Comparison of ENCODE assay signal across 36 cellular contexts in genomic region chr2:215119847-215120246, GRCh38. TPM values are rescaled to one million over a fixed set of nuclear protein-coding genes. Genes with fewer than 3 reads are reported as not detected.
"Had no signal": no experiment of that assay in that cellular context is flagged by ENCODE, and none has a peak within 500 bp of the region (broad histone marks: within the 10 kb centered on the region; RNA-seq: fewer than 3 reads in every experiment).

No MANE protein-coding gene starts in this region.

- H3K27ac ChIP-seq: KMS-11 had no signal

- DNase-seq: Karpas-422, Kasumi-1, MG63, MM.1S, MV-4-11, NCI-H1048, NCI-H1092, NCI-H1092 treated with DMSO at 0.1 percent for 48 hours, NCI-H1105, NCI-H1105 treated with DMSO at 0.1 percent for 48 hours, NCI-H1417, NCI-H1417 treated with DMSO at 0.1 percent for 48 hours, NCI-H1436, NCI-H1436 treated with DMSO at 0.1 percent for 48 hours, NCI-H146, NCI-H1694, NCI-H1694 treated with DMSO at 0.1 percent for 48 hours, NCI-H187, NCI-H187 treated with DMSO at 0.1 percent for 48 hours, NCI-H1930, NCI-H2029, NCI-H2029 treated with DMSO at 0.1 percent for 48 hours, NCI-H2081, NCI-H2081 treated with DMSO at 0.1 percent for 48 hours, NCI-H2107, NCI-H2171, NCI-H2171 treated with DMSO at 0.1 percent for 48 hours, NCI-H2227 treated with DMSO at 0.1 percent for 48 hours, NCI-H226, NCI-H345, NCI-H446, NCI-H446 treated with DMSO at 0.1 percent for 48 hours, NCI-H510A, NCI-H510A treated with DMSO at 0.1 percent for 48 hours had no signal

- H3K4me2 ChIP-seq: KMS-11 had no signal

- H3K9me3 ChIP-seq: MG63 had no signal

- H3K27me3 ChIP-seq: MG63 had no signal

- H3K9ac ChIP-seq: KMS-11 had no signal

- H3K4me3 ChIP-seq: MG63 had no signal

- H3K36me3 ChIP-seq: MG63 had no signal

RNA-seq across cellular contexts. Expression of gene ABCA12, which starts 18.6 kb away (rescaled TPM):
- total RNA-seq: NCI-H460 had no signal
